Comparison of ENCODE assay signal across 1 cellular context in genomic region chr1:32333251-32333963, GRCh38.
TF ChIP-seq lines count a peak whose summit lies in the region.

No MANE protein-coding gene starts in this region.

TF ChIP-seq in A549, 52 proteins besides CTCF, POLR2A, EP300 and RAD21:
- TF ChIP-seq HEYL (CRISPR knock-in tag; IDR thresholded peaks at IDR 0.05) (no peak), ZSCAN20 (CRISPR knock-in tag; IDR thresholded peaks at IDR 0.05) (no peak)
TF ChIP-seq in A549: peak in this region for 0.
